1 cellular context compared by ENCODE assay signal in genomic region chr4:2008921-2009650, GRCh38.
TF ChIP-seq lines count a peak whose summit lies in the region.

TSS of gene NELFA (minus strand) at chr4:2008974. CDS start at chr4:2008959, 15 bp downstream.

TF ChIP-seq in HEK293, 187 proteins besides CTCF, POLR2A, EP300 and RAD21 (continued from another document and continues in another):
- TF ChIP-seq ZNF174 (tag by site-specific recombination; IDR thresholded peaks at IDR 0.05) (no peak), SCRT1 (tag by site-specific recombination; IDR thresholded peaks at IDR 0.05; ENCODE audit: borderline replicate concordance) (no peak), ZBTB8A (tag by site-specific recombination; IDR thresholded peaks at IDR 0.05) (peak; percentile 85), PRDM4 (tag by site-specific recombination; IDR thresholded peaks at IDR 0.05) (peak; percentile 28; the same call in 1 of the 2 replicates), PATZ1 (tag by site-specific recombination; IDR thresholded peaks at IDR 0.05) (no peak; the same call in 1 of the 2 replicates), ZSCAN23 (tag by site-specific recombination; IDR thresholded peaks at IDR 0.05) (no peak), ZNF366 (tag by site-specific recombination; conservative IDR thresholded peaks at IDR 0.05) (no peak), YY2 (tag by site-specific recombination; IDR thresholded peaks at IDR 0.05) (peak; percentile 100), BCL6B (tag by site-specific recombination; IDR thresholded peaks at IDR 0.05) (no peak), SP7 (tag by site-specific recombination; IDR thresholded peaks at IDR 0.05) (peak; percentile 64), ZNF843 (tag by site-specific recombination; IDR thresholded peaks at IDR 0.05) (0 out of 2 replicates have a peak, but pooled peaks have one; percentile 24), ZNF155 (tag by site-specific recombination; IDR thresholded peaks at IDR 0.05) (no peak), ZNF18 (tag by site-specific recombination; IDR thresholded peaks at IDR 0.05) (no peak), ZNF558 (tag by site-specific recombination; IDR thresholded peaks at IDR 0.05) (no peak), ZNF513 (tag by site-specific recombination; IDR thresholded peaks at IDR 0.05) (no peak), KLF16 (tag by site-specific recombination; IDR thresholded peaks at IDR 0.05) (peak; percentile 64; the same call in 1 of the 2 replicates), RBAK (tag by site-specific recombination; IDR thresholded peaks at IDR 0.05) (no peak), ZNF416 (tag by site-specific recombination; IDR thresholded peaks at IDR 0.05) (no peak), ZFP37 (tag by site-specific recombination; IDR thresholded peaks at IDR 0.05) (peak; percentile 73; the same call in 1 of the 2 replicates), ZNF514 (tag by site-specific recombination; IDR thresholded peaks at IDR 0.05) (no peak), ZNF560 (tag by site-specific recombination; IDR thresholded peaks at IDR 0.05; ENCODE audit: borderline replicate concordance) (no peak), KLF7 (tag by site-specific recombination; IDR thresholded peaks at IDR 0.05; ENCODE audit: borderline replicate concordance) (peak; percentile 69; the same call in 1 of the 2 replicates), ZSCAN18 (tag by site-specific recombination; IDR thresholded peaks at IDR 0.05) (no peak), ZNF654 (tag by site-specific recombination; IDR thresholded peaks at IDR 0.05; ENCODE audit: low read depth) (no peak), FEZF1 (tag by site-specific recombination; IDR thresholded peaks at IDR 0.05) (no peak), ZNF239 (tag by site-specific recombination; IDR thresholded peaks at IDR 0.05) (no peak), ZNF624 (tag by site-specific recombination; IDR thresholded peaks at IDR 0.05) (no peak), ZNF324 (tag by site-specific recombination; IDR thresholded peaks at IDR 0.05) (no peak; the same call in 1 of the 2 replicates), ZNF530 (tag by site-specific recombination; IDR thresholded peaks at IDR 0.05; ENCODE audit: low read depth) (no peak), BCL11B (tag by site-specific recombination; IDR thresholded peaks at IDR 0.05; ENCODE audit: low read depth) (peak; percentile 39; the same call in 1 of the 2 replicates), ZNF580 (tag by site-specific recombination; IDR thresholded peaks at IDR 0.05) (no peak), SCRT2 (tag by site-specific recombination; IDR thresholded peaks at IDR 0.05) (peak; percentile 20; the same call in 1 of the 2 replicates), ZIC2 (tag by site-specific recombination; IDR thresholded peaks at IDR 0.05) (peak; percentile 97), EGR2 (tag by site-specific recombination; IDR thresholded peaks at IDR 0.05; ENCODE audit: low read depth) (no peak), ZNF510 (tag by site-specific recombination; IDR thresholded peaks at IDR 0.05; ENCODE audit: insufficient replicate concordance) (no peak), ZNF133 (tag by site-specific recombination; IDR thresholded peaks at IDR 0.05) (no peak), ATF2 (tag by site-specific recombination; IDR thresholded peaks at IDR 0.05; ENCODE audit: low read depth) (peak; percentile 98), ZNF596 (tag by site-specific recombination; IDR thresholded peaks at IDR 0.05) (peak; percentile 68; the same call in 1 of the 2 replicates), ZNF24 (tag by site-specific recombination; IDR thresholded peaks at IDR 0.05) (0 out of 2 replicates have a peak, but pooled peaks have one; percentile 12), ZNF202 (tag by site-specific recombination; IDR thresholded peaks at IDR 0.05; ENCODE audit: borderline replicate concordance) (no peak), ZNF501 (tag by site-specific recombination; IDR thresholded peaks at IDR 0.05) (peak; percentile 64), ZFP69B (tag by site-specific recombination; IDR thresholded peaks at IDR 0.05) (peak; percentile 61; the same call in 1 of the 2 replicates), ZNF548 (tag by site-specific recombination; IDR thresholded peaks at IDR 0.05) (no peak), ZNF639 (tag by site-specific recombination; IDR thresholded peaks at IDR 0.05) (peak; percentile 67; the same call in 1 of the 2 replicates), ZFP3 (tag by site-specific recombination; IDR thresholded peaks at IDR 0.05; ENCODE audit: low read depth) (no peak), ZNF335 (tag by site-specific recombination; conservative IDR thresholded peaks at IDR 0.05) (peak; percentile 79; the same call in 1 of the 2 replicates), HIC1 (tag by site-specific recombination; IDR thresholded peaks at IDR 0.05) (peak; percentile 81), ZNF248 (tag by site-specific recombination; IDR thresholded peaks at IDR 0.05) (no peak), ZNF394 (tag by site-specific recombination; IDR thresholded peaks at IDR 0.05; ENCODE audit: borderline replicate concordance) (peak; percentile 31; the same call in 1 of the 2 replicates), ZNF658 (tag by site-specific recombination; IDR thresholded peaks at IDR 0.05) (no peak), ZNF114 (tag by site-specific recombination; IDR thresholded peaks at IDR 0.05) (no peak)
